Comparison of ENCODE assay signal across 6 cellular contexts in genomic region chr7:133475655-133476054, GRCh38.
"Had no signal": no experiment of that assay in that cellular context is flagged by ENCODE, and none has a peak within 500 bp of the region (broad histone marks: within the 10 kb centered on the region; RNA-seq: fewer than 3 reads in every experiment).

No MANE protein-coding gene starts in this region.

- H3K9me3 Mint-ChIP-seq: GM23338, H9 had no signal

- H3K27ac Mint-ChIP-seq: GM23338, H9 had no signal

- H3K4me1 Mint-ChIP-seq: GM23338, H9 had no signal

- ATAC-seq: GM23338, K562 had no signal

- H2AFZ ChIP-seq: GM23338 had no signal

- DNase-seq: H9, HCEC 1CT, IMR-90, KG1 had no signal

- H3K4me2 ChIP-seq: GM23338 had no signal

- H3K4me3 ChIP-seq: GM23338, K562 had no signal

- H3K4me3 Mint-ChIP-seq: GM23338, H9 had no signal
